ENCODE assay signal across 1 cellular context in the genomic region with DNA sequence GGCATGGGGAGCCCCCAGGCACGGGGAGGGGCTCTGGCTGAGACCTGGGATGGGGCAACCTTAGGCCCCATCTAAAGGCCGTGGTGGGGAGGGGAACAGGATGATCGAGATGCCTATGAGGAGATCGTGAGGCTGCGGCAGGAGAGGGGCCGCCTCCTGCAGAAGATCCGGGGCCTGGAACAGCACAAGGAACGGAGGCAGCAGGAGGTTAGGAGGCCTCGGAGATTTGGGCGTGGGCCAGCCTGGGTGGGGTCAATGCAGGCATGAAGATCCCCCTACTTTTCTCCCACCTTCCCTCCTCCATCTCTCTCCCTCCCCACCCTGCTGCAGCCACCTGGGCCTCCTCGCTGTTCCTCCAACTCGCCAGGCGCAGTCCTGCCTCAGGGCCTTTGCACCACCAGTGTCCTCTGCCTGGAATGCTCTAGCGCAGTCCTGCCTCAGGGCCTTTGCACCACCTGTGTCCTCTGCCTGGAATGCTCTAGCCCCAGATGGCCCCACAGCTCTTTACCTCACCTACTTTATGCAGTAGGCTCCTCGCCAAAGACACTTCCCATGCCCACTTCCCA.
A peak's percentile ranks its signal among the peaks of the same experiment; 100 is the strongest.
TF ChIP-seq lines count a peak whose summit lies in the region.

No MANE protein-coding gene starts in this region.

TF ChIP-seq in K562, 482 proteins besides CTCF, POLR2A, EP300 and RAD21 (continued from another document):
- TF ChIP-seq, protein P1, sequence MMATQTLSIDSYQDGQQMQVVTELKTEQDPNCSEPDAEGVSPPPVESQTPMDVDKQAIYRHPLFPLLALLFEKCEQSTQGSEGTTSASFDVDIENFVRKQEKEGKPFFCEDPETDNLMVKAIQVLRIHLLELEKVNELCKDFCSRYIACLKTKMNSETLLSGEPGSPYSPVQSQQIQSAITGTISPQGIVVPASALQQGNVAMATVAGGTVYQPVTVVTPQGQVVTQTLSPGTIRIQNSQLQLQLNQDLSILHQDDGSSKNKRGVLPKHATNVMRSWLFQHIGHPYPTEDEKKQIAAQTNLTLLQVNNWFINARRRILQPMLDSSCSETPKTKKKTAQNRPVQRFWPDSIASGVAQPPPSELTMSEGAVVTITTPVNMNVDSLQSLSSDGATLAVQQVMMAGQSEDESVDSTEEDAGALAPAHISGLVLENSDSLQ (IDR thresholded peaks at IDR 0.05) = no peak
- TF ChIP-seq ARHGAP35 (IDR thresholded peaks at IDR 0.05; ENCODE audit: partially characterized antibody) (no peak), SNAPC5 (CRISPR knock-in tag; IDR thresholded peaks at IDR 0.05) (no peak), ETV6 (IDR thresholded peaks at IDR 0.05; ENCODE audit: borderline replicate concordance in 1 of 2, low read depth in 2 of 2, low read length in 1 of 2) (no peak), ETV6 (CRISPR knock-in tag; IDR thresholded peaks at IDR 0.05; ENCODE audit: borderline replicate concordance) (no peak), ZNF197 (CRISPR knock-in tag; IDR thresholded peaks at IDR 0.05; ENCODE audit: low read depth) (no peak), ZNF3 (CRISPR knock-in tag; IDR thresholded peaks at IDR 0.05) (no peak), NFIC (IDR thresholded peaks at IDR 0.05) (peak; percentile 62), TAF9B (IDR thresholded peaks at IDR 0.05; ENCODE audit: partially characterized antibody) (no peak), ZNF184 (CRISPR knock-in tag; IDR thresholded peaks at IDR 0.05) (no peak), NONO (IDR thresholded peaks at IDR 0.05; ENCODE audit: low read depth in 2 of 2, low read length in 1 of 2) (no peak), CBFB (CRISPR knock-in tag; IDR thresholded peaks at IDR 0.05) (no peak), NCOA4 (IDR thresholded peaks at IDR 0.05; ENCODE audit: partially characterized antibody) (no peak), SMAD1 (IDR thresholded peaks at IDR 0.05; ENCODE audit: low read depth, low read length, partially characterized antibody) (no peak), HMGXB4 (CRISPR knock-in tag; IDR thresholded peaks at IDR 0.05) (no peak), MCM2 (IDR thresholded peaks at IDR 0.05; ENCODE audit: low read depth) (no peak), ARID3B (CRISPR knock-in tag; IDR thresholded peaks at IDR 0.05; ENCODE audit: borderline replicate concordance) (no peak), ZNF121 (CRISPR knock-in tag; conservative IDR thresholded peaks at IDR 0.05) (no peak), BACH1 (tag; IDR thresholded peaks at IDR 0.05) (no peak), ZBTB17 (CRISPR knock-in tag; IDR thresholded peaks at IDR 0.05) (no peak), ZC3H8 (IDR thresholded peaks at IDR 0.05) (no peak), TARDBP (IDR thresholded peaks at IDR 0.05) (no peak), ZNF133 (CRISPR knock-in tag; IDR thresholded peaks at IDR 0.05) (no peak), BCOR (IDR thresholded peaks at IDR 0.05) (peak; percentile 54)
- TF ChIP-seq, protein P2, sequence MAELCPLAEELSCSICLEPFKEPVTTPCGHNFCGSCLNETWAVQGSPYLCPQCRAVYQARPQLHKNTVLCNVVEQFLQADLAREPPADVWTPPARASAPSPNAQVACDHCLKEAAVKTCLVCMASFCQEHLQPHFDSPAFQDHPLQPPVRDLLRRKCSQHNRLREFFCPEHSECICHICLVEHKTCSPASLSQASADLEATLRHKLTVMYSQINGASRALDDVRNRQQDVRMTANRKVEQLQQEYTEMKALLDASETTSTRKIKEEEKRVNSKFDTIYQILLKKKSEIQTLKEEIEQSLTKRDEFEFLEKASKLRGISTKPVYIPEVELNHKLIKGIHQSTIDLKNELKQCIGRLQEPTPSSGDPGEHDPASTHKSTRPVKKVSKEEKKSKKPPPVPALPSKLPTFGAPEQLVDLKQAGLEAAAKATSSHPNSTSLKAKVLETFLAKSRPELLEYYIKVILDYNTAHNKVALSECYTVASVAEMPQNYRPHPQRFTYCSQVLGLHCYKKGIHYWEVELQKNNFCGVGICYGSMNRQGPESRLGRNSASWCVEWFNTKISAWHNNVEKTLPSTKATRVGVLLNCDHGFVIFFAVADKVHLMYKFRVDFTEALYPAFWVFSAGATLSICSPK (IDR thresholded peaks at IDR 0.05; ENCODE audit: borderline replicate concordance) = no peak
- TF ChIP-seq, protein P3, sequence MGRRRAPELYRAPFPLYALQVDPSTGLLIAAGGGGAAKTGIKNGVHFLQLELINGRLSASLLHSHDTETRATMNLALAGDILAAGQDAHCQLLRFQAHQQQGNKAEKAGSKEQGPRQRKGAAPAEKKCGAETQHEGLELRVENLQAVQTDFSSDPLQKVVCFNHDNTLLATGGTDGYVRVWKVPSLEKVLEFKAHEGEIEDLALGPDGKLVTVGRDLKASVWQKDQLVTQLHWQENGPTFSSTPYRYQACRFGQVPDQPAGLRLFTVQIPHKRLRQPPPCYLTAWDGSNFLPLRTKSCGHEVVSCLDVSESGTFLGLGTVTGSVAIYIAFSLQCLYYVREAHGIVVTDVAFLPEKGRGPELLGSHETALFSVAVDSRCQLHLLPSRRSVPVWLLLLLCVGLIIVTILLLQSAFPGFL (CRISPR knock-in tag; IDR thresholded peaks at IDR 0.05) = no peak
- TF ChIP-seq, protein P4, sequence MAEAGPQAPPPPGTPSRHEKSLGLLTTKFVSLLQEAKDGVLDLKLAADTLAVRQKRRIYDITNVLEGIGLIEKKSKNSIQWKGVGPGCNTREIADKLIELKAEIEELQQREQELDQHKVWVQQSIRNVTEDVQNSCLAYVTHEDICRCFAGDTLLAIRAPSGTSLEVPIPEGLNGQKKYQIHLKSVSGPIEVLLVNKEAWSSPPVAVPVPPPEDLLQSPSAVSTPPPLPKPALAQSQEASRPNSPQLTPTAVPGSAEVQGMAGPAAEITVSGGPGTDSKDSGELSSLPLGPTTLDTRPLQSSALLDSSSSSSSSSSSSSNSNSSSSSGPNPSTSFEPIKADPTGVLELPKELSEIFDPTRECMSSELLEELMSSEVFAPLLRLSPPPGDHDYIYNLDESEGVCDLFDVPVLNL (CRISPR knock-in tag; IDR thresholded peaks at IDR 0.05; ENCODE audit: low read depth) = no peak
TF ChIP-seq in K562: peak in this region for 7.
